16 cellular contexts compared by ENCODE assay signal in the genomic region with DNA sequence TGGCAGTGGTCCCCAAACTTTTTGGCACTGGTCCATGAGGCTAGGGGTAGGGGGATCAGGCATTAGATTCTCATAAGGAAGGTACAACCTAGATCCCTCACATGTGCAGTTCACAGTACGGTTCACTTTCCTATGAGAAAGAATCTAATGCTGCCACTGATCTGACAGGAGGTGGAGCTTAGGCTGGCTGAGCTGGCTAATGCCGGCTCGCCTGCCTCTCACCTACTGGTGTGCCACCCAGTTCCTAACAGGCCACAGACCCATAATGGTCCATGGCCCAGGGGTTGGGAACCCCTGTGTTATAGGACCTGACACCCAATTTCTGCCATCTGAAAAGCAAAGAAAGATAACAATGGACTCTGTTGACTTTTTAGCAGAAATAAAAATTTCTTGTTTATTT.
DNase-seq lines count a peak whose midpoint lies in the region; ATAC-seq and TF ChIP-seq lines count a peak whose summit lies in the region.
"Had no signal": no experiment of that assay in that cellular context is flagged by ENCODE, and none has a peak within 500 bp of the region (broad histone marks: within the 10 kb centered on the region; RNA-seq: fewer than 3 reads in every experiment).

No MANE protein-coding gene starts in this region.

- peaks cover 0 to 3% (median 0%) of the 10 kb centered on the region in 7 donors for H3K9me3 Mint-ChIP-seq in CD4-positive, CD25-positive, alpha-beta regulatory T cell
- H3K9me3 Mint-ChIP-seq in T-helper 1 cell treated with Interleukin-12 subunit alpha and Interleukin-12 subunit beta and Interleukin-4 antibody, amounts not matched to agents 30 μg/mL and 1 μg/mL, for 36 hours, result peaks cover 6% of the 10 kb centered on the region
- H3K9me3 Mint-ChIP-seq in natural killer cell, result no peaks in the 10 kb centered on the region
- H3K9me3 Mint-ChIP-seq: dendritic cell treated with granulocyte-macrophage colony-stimulating factor and Interleukin-4, amounts not matched to agents 40 ng/mL and 50 ng/mL, for 4 days; neural progenitor cell had no signal

- H3K27ac ChIP-seq in CD4-positive, CD25-positive, alpha-beta regulatory T cell (ENCODE audit: insufficient read depth, low read length, poor library complexity, severe bottlenecking), result peak overlapping the region; percentile 82
- H3K27ac ChIP-seq: neural progenitor cell had no signal

- DNase-seq in CD4-positive, CD25-positive, alpha-beta regulatory T cell, result peak in 2 of 3 donors; percentile 7 to 69
- peak; percentile 24 for DNase-seq in activated T-helper 9 cell treated with anti-CD3 and anti-CD28 coated beads, Interleukin-2, amount 50 U/mL, for 16 hours (ENCODE audit: low read depth)
- DNase-seq in natural killer cell (no peak), DMS153 (lab: John Stamatoyannopoulos, UW) (no peak)
- DNase-seq: DND-41, MG63, NCI-H2029 treated with DMSO at 0.1 percent for 48 hours, NCI-H748 treated with DMSO at 0.1 percent for 48 hours had no signal

- no peak for TF ChIP-seq CTCF in natural killer cell (IDR thresholded peaks at IDR 0.05)

- peaks cover 68% of the 10 kb centered on the region for H3K4me1 ChIP-seq in CD4-positive, CD25-positive, alpha-beta regulatory T cell (ENCODE audit: control insufficient read depth, insufficient read depth, low read length, poor library complexity, severe bottlenecking)
- H3K4me1 ChIP-seq: neural progenitor cell had no signal

- peak overlapping the region; percentile 76 to 94 (median 92) for H3K27ac Mint-ChIP-seq in CD4-positive, CD25-positive, alpha-beta regulatory T cell
- H3K27ac Mint-ChIP-seq in T-helper 1 cell treated with Interleukin-12 subunit alpha and Interleukin-12 subunit beta and Interleukin-4 antibody, amounts not matched to agents 30 μg/mL and 1 μg/mL, for 36 hours, result peak overlapping the region; percentile 90
- peak overlapping the region in 1 of 2 donors; percentile 85 for H3K27ac Mint-ChIP-seq in natural killer cell
- H3K27ac Mint-ChIP-seq: dendritic cell treated with granulocyte-macrophage colony-stimulating factor and Interleukin-4, amounts not matched to agents 40 ng/mL and 50 ng/mL, for 4 days; neural progenitor cell had no signal

- peaks cover 2% of the 10 kb centered on the region for H3K36me3 ChIP-seq in CD4-positive, CD25-positive, alpha-beta regulatory T cell (ENCODE audit: control insufficient read depth, insufficient read depth, low read length)
- H3K36me3 ChIP-seq: MG63, neural progenitor cell, thoracic aorta had no signal

- ATAC-seq in CD4-positive, CD25-positive, alpha-beta regulatory T cell (ENCODE audit: low read depth in 2 of 2), result peak; percentile 59 to 67
- ATAC-seq in natural killer cell (peak; percentile 49 to 68 (median 61)), GM18909 (IDR thresholded peaks at IDR 0.05; ENCODE audit: poor library complexity, unreplicated experiment) (no peak), GM19324 (IDR thresholded peaks at IDR 0.05; ENCODE audit: low FRiP score, unreplicated experiment) (no peak), GM21360 (IDR thresholded peaks at IDR 0.05; ENCODE audit: unreplicated experiment) (no peak)

- no peaks in the 10 kb centered on the region for H3K27me3 ChIP-seq in CD4-positive, CD25-positive, alpha-beta regulatory T cell (ENCODE audit: control insufficient read depth, insufficient read depth, low read length)
- H3K27me3 ChIP-seq: MG63, neural progenitor cell had no signal

- peaks cover 7% of the 10 kb centered on the region for H3K36me3 Mint-ChIP-seq in CD4-positive, CD25-positive, alpha-beta regulatory T cell
- peaks cover 41% of the 10 kb centered on the region for H3K36me3 Mint-ChIP-seq in T-helper 1 cell treated with Interleukin-12 subunit alpha and Interleukin-12 subunit beta and Interleukin-4 antibody, amounts not matched to agents 30 μg/mL and 1 μg/mL, for 36 hours (ENCODE audit: low read depth)
- no peaks in the 10 kb centered on the region for H3K36me3 Mint-ChIP-seq in natural killer cell
- H3K36me3 Mint-ChIP-seq: neural progenitor cell had no signal

- H3K4me3 ChIP-seq in CD4-positive, CD25-positive, alpha-beta regulatory T cell (ENCODE audit: low read depth, low read length), result peak overlapping the region; percentile 90
- H3K4me3 ChIP-seq: lung, MG63, neural progenitor cell, thoracic aorta had no signal

- intact Hi-C loops in natural killer cell (cut with micrococcal nuclease), result loop anchor here (5.0 kb wide), 1 partner anchor 44 kb away; no protein-coding TSS in a partner anchor

- peak overlapping the region; percentile 84 to 89 (median 86) for H3K4me3 Mint-ChIP-seq in CD4-positive, CD25-positive, alpha-beta regulatory T cell
- H3K4me3 Mint-ChIP-seq in T-helper 1 cell treated with Interleukin-12 subunit alpha and Interleukin-12 subunit beta and Interleukin-4 antibody, amounts not matched to agents 30 μg/mL and 1 μg/mL, for 36 hours, result peak overlapping the region; percentile 89
- no peak overlapping the region for H3K4me3 Mint-ChIP-seq in natural killer cell
- H3K4me3 Mint-ChIP-seq: dendritic cell treated with granulocyte-macrophage colony-stimulating factor and Interleukin-4, amounts not matched to agents 40 ng/mL and 50 ng/mL, for 4 days; neural progenitor cell had no signal

- no peaks in the 10 kb centered on the region for H3K27me3 Mint-ChIP-seq in CD4-positive, CD25-positive, alpha-beta regulatory T cell
- no peaks in the 10 kb centered on the region for H3K27me3 Mint-ChIP-seq in T-helper 1 cell treated with Interleukin-12 subunit alpha and Interleukin-12 subunit beta and Interleukin-4 antibody, amounts not matched to agents 30 μg/mL and 1 μg/mL, for 36 hours (ENCODE audit: low read depth)
- no peaks in the 10 kb centered on the region for H3K27me3 Mint-ChIP-seq in natural killer cell (ENCODE audit: low read depth in 2 of 2)
- H3K27me3 Mint-ChIP-seq: dendritic cell treated with granulocyte-macrophage colony-stimulating factor and Interleukin-4, amounts not matched to agents 40 ng/mL and 50 ng/mL, for 4 days had no signal

- H3K4me1 Mint-ChIP-seq in CD4-positive, CD25-positive, alpha-beta regulatory T cell, result peaks cover 52 to 85% (median 72%) of the 10 kb centered on the region in 4 donors
- peaks cover 62% of the 10 kb centered on the region for H3K4me1 Mint-ChIP-seq in T-helper 1 cell treated with Interleukin-12 subunit alpha and Interleukin-12 subunit beta and Interleukin-4 antibody, amounts not matched to agents 30 μg/mL and 1 μg/mL, for 36 hours (ENCODE audit: low read depth)
- peaks cover 35 to 38% of the 10 kb centered on the region in 2 donors for H3K4me1 Mint-ChIP-seq in natural killer cell
- H3K4me1 Mint-ChIP-seq: neural progenitor cell had no signal

- no peaks in the 10 kb centered on the region for H3K9me3 ChIP-seq in CD4-positive, CD25-positive, alpha-beta regulatory T cell (ENCODE audit: control insufficient read depth in 2 of 2, low read length in 2 of 2)
- H3K9me3 ChIP-seq: MG63, thoracic aorta had no signal

Comparison
In these comparisons a context has a peak if more than half of its experiments do, and no peak if none do; other contexts are left out.
1. ATAC-seq: peak in CD4-positive, CD25-positive, alpha-beta regulatory T cell (2 of 2) and natural killer cell (3 of 3); none in GM18909 (single experiment), GM19324 (single experiment) and GM21360 (single experiment).
2. DNase-seq: peak in CD4-positive, CD25-positive, alpha-beta regulatory T cell (2 of 3) and activated T-helper 9 cell treated with anti-CD3 and anti-CD28 coated beads, Interleukin-2, amount 50 U/mL, for 16 hours (single experiment); none in natural killer cell (single experiment) and DMS153 (single experiment).